ENCODE assay signal across 8 cellular contexts in the genomic region with DNA sequence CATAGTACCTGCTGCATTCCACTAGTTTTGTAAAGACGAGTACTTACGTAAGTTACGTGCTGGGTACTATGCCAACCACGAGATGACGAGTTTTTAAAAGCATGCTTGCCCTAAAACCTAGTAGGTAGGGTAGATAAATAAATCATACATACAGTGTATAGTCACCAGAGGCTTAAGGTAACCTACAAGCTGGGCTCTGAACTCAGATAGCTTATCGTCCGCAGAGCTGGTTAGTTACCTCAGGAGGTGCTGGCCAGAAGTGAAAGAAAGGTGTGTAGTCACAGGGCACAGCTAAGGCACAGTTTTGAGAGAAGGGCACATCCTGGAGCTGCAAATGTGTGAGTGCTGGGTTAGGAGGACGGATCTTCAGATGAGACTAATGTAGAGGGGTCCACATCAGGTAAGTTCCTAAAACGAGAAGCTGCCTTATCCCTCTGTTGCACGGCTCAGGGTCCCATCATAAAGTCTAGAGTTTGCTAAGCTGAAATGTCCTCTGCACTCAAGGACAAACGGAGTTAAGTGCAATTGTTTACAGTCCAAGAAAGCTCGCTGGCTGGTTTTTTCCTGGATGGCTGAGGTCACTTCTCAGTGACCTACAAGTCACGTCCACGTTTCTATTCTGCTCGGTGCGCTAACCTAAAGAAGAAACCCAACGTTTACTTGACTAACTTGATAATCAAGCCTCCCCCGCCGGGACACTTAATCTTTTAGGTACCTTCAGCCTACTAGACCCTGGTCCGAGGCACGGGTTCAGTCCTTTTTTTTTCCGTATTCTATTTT. TPM values are rescaled to one million over a fixed set of nuclear protein-coding genes. Genes with fewer than 3 reads are reported as not detected.
DNase-seq lines count a peak whose midpoint lies in the region; ATAC-seq lines count a peak whose summit lies in the region.

No MANE protein-coding gene starts in this region.

- H3K4me1 Mint-ChIP-seq in activated T-helper 2 cell treated with anti-CD3 and anti-CD28 coated beads, Interferon-gamma antibody, Interleukin-2, Interleukin-4, amounts not matched to agents 10 μg/mL and 5 μg/mL and 100 μg/mL, durations not matched to agents 14 hours and 24 hours and 36 hours (ENCODE audit: low read depth), result peaks cover 20% of the 10 kb centered on the region

- H3K9me3 Mint-ChIP-seq in activated T-helper 2 cell treated with anti-CD3 and anti-CD28 coated beads, Interferon-gamma antibody, Interleukin-2, Interleukin-4, amounts not matched to agents 10 μg/mL and 5 μg/mL and 100 μg/mL, durations not matched to agents 14 hours and 24 hours and 36 hours, result no peaks in the 10 kb centered on the region

- no CpG with 5 or more reads among the region's 22 CpGs for WGBS in iPS DF 6.9 (ENCODE audit: insufficient coverage, insufficient read length)

- intact Hi-C loops in activated T-helper 2 cell treated with anti-CD3 and anti-CD28 coated beads, Interferon-gamma antibody, Interleukin-2, Interleukin-4, amounts not matched to agents 10 μg/mL and 5 μg/mL and 100 μg/mL, durations not matched to agents 14 hours and 24 hours and 36 hours (cut with micrococcal nuclease), result loop anchor here (2.0 to 10.0 kb wide), 2 partner anchors 70 to 140 kb away; partner anchors contain the start of gene SNX2

- H3K27me3 Mint-ChIP-seq in activated T-helper 2 cell treated with anti-CD3 and anti-CD28 coated beads, Interferon-gamma antibody, Interleukin-2, Interleukin-4, amounts not matched to agents 10 μg/mL and 5 μg/mL and 100 μg/mL, durations not matched to agents 14 hours and 24 hours and 36 hours (ENCODE audit: low read depth), result peaks cover 24% of the 10 kb centered on the region

- H3K36me3 ChIP-seq in iPS DF 6.9 (ENCODE audit: control insufficient read depth, insufficient read depth, low read length) (no peaks in the 10 kb centered on the region), skeletal muscle tissue (ENCODE audit: control insufficient read depth in 3 of 3, insufficient read depth in 3 of 3, low read length in 3 of 3) (no peaks in the 10 kb centered on the region)

- peak overlapping the region; percentile 82; the same call in 1 of the 2 replicates for H3K4me3 ChIP-seq in iPS DF 6.9 (ENCODE audit: low read length)
- peak overlapping the region; percentile 79 to 84 (median 84) for H3K4me3 ChIP-seq in skeletal muscle tissue (ENCODE audit: low read length in 3 of 3)

- H3K4me1 ChIP-seq in iPS DF 6.9 (ENCODE audit: control insufficient read depth, insufficient read depth, low read length), result 0 out of 2 replicates have a peak, but pooled peaks cover 2% of the 10 kb centered on the region
- H3K4me1 ChIP-seq in skeletal muscle tissue (ENCODE audit: control insufficient read depth in 3 of 3, insufficient read depth in 3 of 3, low read length in 3 of 3), result peaks cover 4 to 14% (median 7%) of the 10 kb centered on the region in 3 donors

- no peaks in the 10 kb centered on the region; the same call in 1 of the 2 replicates for H3K27me3 ChIP-seq in iPS DF 6.9 (ENCODE audit: control insufficient read depth, insufficient read depth, low read length)
- H3K27me3 ChIP-seq in skeletal muscle tissue (ENCODE audit: control insufficient read depth in 3 of 3, insufficient read depth in 3 of 3, low read length in 3 of 3), result no peaks in the 10 kb centered on the region

- peaks cover 3% of the 10 kb centered on the region for H3K36me3 Mint-ChIP-seq in activated T-helper 2 cell treated with anti-CD3 and anti-CD28 coated beads, Interferon-gamma antibody, Interleukin-2, Interleukin-4, amounts not matched to agents 10 μg/mL and 5 μg/mL and 100 μg/mL, durations not matched to agents 14 hours and 24 hours and 36 hours (ENCODE audit: low read depth)

- H3K27ac ChIP-seq in iPS DF 6.9 (ENCODE audit: low read length) (no peak overlapping the region), skeletal muscle tissue (ENCODE audit: low read depth, low read length) (peak overlapping the region; percentile 3)

- H3K9ac ChIP-seq in skeletal muscle tissue (ENCODE audit: low read depth in 1 of 3, low read length in 3 of 3), result peak overlapping the region; percentile 71 to 82 (median 74)

- H3K27ac Mint-ChIP-seq in activated T-helper 2 cell treated with anti-CD3 and anti-CD28 coated beads, Interferon-gamma antibody, Interleukin-2, Interleukin-4, amounts not matched to agents 10 μg/mL and 5 μg/mL and 100 μg/mL, durations not matched to agents 14 hours and 24 hours and 36 hours, result no peak overlapping the region

- H3K9me3 ChIP-seq in iPS DF 6.9 (ENCODE audit: control insufficient read depth, insufficient read depth, low read length), result no peaks in the 10 kb centered on the region
- H3K9me3 ChIP-seq in skeletal muscle tissue (ENCODE audit: control insufficient read depth in 3 of 3, low read length in 3 of 3), result no peaks in the 10 kb centered on the region

- DNase-seq in ELF-1 (ENCODE audit: low read depth, low spot score) (peak; percentile 37), iPS DF 6.9 (ENCODE audit: low read depth, low spot score) (no peak), RKO (ENCODE audit: low spot score) (no peak)
- DNase-seq in activated T-helper 2 cell treated with anti-CD3 and anti-CD28 coated beads, Interferon-gamma antibody, Interleukin-2, Interleukin-4, amounts not matched to agents 10 μg/mL and 5 μg/mL and 100 μg/mL, durations not matched to agents 14 hours and 24 hours and 36 hours (ENCODE audit: low spot score), result no peak

- ATAC-seq in HG02943 (IDR thresholded peaks at IDR 0.05; ENCODE audit: low read depth, unreplicated experiment) (peak; percentile 2), HG03520 (IDR thresholded peaks at IDR 0.05; ENCODE audit: unreplicated experiment) (no peak), GM18868 (IDR thresholded peaks at IDR 0.05; ENCODE audit: unreplicated experiment) (no peak)

- peak overlapping the region; percentile 77 for H3K4me3 Mint-ChIP-seq in activated T-helper 2 cell treated with anti-CD3 and anti-CD28 coated beads, Interferon-gamma antibody, Interleukin-2, Interleukin-4, amounts not matched to agents 10 μg/mL and 5 μg/mL and 100 μg/mL, durations not matched to agents 14 hours and 24 hours and 36 hours (ENCODE audit: low read depth)

RNA-seq across cellular contexts. Expression of gene SNX24, which starts 1.1 kb away (rescaled TPM):
- total RNA-seq in activated T-helper 2 cell treated with anti-CD3 and anti-CD28 coated beads, Interferon-gamma antibody, Interleukin-2, Interleukin-4, amounts not matched to agents 10 μg/mL and 5 μg/mL and 100 μg/mL, durations not matched to agents 14 hours and 24 hours and 36 hours, result 1.3 and 1.7 TPM in 2 replicates
- 11.5 TPM for total RNA-seq in skeletal muscle tissue
